1 cellular context compared by ENCODE assay signal in the genomic region with DNA sequence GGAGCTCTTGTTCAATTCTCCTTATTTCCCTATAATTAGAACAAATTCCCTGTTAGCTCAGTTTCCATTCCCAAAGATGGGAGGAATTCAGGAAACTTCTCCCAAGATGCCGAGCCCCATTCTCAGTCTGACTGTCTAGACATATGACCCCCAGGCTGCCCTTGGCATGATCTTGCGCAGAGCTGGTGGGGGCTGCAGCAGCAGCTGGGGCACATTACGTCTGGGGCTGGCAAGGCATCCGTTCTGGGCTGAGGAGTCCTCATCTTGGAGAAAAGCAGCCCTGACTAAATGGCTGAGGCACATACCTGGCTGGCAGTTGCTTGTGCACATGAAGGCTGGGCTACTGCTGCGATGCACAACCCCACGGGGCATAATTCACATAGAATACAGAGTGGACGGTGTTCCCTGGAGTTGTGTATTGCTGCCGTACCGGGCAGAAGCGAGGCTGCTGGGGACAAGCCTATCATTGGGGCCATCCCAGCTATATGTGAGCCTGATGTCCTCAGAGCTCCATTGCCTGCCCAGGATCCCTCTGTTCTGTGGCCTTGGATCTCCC.
TF ChIP-seq lines count a peak whose summit lies in the region.

No MANE protein-coding gene starts in this region.

TF ChIP-seq in SK-N-SH treated with all-trans-retinoic acid at 6 μM for 48 hours, 23 proteins besides CTCF, POLR2A, EP300 and RAD21 (continued from another document):
- TF ChIP-seq, protein P1, sequence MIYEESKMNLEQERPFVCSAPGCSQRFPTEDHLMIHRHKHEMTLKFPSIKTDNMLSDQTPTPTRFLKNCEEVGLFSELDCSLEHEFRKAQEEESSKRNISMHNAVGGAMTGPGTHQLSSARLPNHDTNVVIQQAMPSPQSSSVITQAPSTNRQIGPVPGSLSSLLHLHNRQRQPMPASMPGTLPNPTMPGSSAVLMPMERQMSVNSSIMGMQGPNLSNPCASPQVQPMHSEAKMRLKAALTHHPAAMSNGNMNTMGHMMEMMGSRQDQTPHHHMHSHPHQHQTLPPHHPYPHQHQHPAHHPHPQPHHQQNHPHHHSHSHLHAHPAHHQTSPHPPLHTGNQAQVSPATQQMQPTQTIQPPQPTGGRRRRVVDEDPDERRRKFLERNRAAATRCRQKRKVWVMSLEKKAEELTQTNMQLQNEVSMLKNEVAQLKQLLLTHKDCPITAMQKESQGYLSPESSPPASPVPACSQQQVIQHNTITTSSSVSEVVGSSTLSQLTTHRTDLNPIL (CRISPR knock-in tag; IDR thresholded peaks at IDR 0.05; ENCODE audit: low read depth), result no peak
- TF ChIP-seq ISL1 (CRISPR knock-in tag; IDR thresholded peaks at IDR 0.05) (no peak), ZFP30 (CRISPR knock-in tag; IDR thresholded peaks at IDR 0.05) (no peak), ZNF565 (CRISPR knock-in tag; conservative IDR thresholded peaks at IDR 0.05; ENCODE audit: low read depth) (no peak), TCF4 (CRISPR knock-in tag; IDR thresholded peaks at IDR 0.05; ENCODE audit: borderline replicate concordance) (no peak), OSR1 (CRISPR knock-in tag; IDR thresholded peaks at IDR 0.05) (no peak), ARNTL (CRISPR knock-in tag; IDR thresholded peaks at IDR 0.05; ENCODE audit: borderline replicate concordance, low read depth) (no peak), BACH2 (CRISPR knock-in tag; IDR thresholded peaks at IDR 0.05; ENCODE audit: borderline replicate concordance) (no peak)
- TF ChIP-seq, protein P2, sequence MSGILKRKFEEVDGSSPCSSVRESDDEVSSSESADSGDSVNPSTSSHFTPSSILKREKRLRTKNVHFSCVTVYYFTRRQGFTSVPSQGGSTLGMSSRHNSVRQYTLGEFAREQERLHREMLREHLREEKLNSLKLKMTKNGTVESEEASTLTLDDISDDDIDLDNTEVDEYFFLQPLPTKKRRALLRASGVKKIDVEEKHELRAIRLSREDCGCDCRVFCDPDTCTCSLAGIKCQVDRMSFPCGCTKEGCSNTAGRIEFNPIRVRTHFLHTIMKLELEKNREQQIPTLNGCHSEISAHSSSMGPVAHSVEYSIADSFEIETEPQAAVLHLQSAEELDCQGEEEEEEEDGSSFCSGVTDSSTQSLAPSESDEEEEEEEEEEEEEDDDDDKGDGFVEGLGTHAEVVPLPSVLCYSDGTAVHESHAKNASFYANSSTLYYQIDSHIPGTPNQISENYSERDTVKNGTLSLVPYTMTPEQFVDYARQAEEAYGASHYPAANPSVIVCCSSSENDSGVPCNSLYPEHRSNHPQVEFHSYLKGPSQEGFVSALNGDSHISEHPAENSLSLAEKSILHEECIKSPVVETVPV (CRISPR knock-in tag; IDR thresholded peaks at IDR 0.05), result no peak
- TF ChIP-seq, protein P3, sequence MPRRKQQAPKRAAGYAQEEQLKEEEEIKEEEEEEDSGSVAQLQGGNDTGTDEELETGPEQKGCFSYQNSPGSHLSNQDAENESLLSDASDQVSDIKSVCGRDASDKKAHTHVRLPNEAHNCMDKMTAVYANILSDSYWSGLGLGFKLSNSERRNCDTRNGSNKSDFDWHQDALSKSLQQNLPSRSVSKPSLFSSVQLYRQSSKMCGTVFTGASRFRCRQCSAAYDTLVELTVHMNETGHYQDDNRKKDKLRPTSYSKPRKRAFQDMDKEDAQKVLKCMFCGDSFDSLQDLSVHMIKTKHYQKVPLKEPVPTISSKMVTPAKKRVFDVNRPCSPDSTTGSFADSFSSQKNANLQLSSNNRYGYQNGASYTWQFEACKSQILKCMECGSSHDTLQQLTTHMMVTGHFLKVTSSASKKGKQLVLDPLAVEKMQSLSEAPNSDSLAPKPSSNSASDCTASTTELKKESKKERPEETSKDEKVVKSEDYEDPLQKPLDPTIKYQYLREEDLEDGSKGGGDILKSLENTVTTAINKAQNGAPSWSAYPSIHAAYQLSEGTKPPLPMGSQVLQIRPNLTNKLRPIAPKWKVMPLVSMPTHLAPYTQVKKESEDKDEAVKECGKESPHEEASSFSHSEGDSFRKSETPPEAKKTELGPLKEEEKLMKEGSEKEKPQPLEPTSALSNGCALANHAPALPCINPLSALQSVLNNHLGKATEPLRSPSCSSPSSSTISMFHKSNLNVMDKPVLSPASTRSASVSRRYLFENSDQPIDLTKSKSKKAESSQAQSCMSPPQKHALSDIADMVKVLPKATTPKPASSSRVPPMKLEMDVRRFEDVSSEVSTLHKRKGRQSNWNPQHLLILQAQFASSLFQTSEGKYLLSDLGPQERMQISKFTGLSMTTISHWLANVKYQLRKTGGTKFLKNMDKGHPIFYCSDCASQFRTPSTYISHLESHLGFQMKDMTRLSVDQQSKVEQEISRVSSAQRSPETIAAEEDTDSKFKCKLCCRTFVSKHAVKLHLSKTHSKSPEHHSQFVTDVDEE (CRISPR knock-in tag; IDR thresholded peaks at IDR 0.05), result no peak
